2 cellular contexts compared by ENCODE assay signal in the genomic region with DNA sequence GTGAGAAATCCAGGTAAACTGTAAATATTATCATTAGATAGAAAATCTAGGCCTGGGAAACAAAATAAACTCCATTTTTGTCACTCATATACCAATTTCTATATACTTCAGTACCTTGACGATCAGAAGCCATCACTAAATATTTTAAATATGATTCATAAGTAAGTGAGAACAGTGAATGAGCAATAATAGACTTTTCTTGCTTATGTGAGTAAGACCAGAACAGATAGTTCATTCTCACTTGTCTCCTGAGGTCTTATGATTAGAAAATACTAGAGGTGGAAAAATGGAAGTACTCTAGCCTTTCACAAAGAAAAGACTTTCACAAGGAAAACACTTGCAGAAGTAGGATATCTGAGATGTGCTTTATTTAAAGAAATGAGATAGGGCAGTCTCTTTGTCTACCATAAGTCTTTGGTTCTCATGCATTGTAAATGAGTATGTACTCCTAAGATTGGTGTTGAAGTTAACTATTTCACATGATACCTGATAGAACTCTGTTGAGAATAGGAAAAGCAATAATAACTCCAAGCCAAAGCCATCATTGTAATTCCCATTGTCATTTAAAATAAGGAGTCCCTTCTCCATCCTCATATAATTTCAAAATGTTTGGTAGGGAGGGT.
TF ChIP-seq lines count a peak whose summit lies in the region.

No MANE protein-coding gene starts in this region.

TF ChIP-seq in A549, 52 proteins besides CTCF, POLR2A, EP300 and RAD21:
- no peak for TF ChIP-seq FOXS1 (CRISPR knock-in tag; IDR thresholded peaks at IDR 0.05)
- no peak for TF ChIP-seq MAZ (IDR thresholded peaks at IDR 0.05; ENCODE audit: borderline replicate concordance, low read depth, low read length)
- TF ChIP-seq, protein P1, sequence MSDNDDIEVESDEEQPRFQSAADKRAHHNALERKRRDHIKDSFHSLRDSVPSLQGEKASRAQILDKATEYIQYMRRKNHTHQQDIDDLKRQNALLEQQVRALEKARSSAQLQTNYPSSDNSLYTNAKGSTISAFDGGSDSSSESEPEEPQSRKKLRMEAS (IDR thresholded peaks at IDR 0.05), result no peak
- no peak for TF ChIP-seq PBX3 (IDR thresholded peaks at IDR 0.05)
- TF ChIP-seq FOSL2 (IDR thresholded peaks at IDR 0.05), result no peak
- no peak for TF ChIP-seq FOSL2 (CRISPR knock-in tag; IDR thresholded peaks at IDR 0.05)
- no peak for TF ChIP-seq HDAC2 (IDR thresholded peaks at IDR 0.05)
- no peak for TF ChIP-seq CHD4 (IDR thresholded peaks at IDR 0.05; ENCODE audit: borderline replicate concordance)
- no peak for TF ChIP-seq JUNB (IDR thresholded peaks at IDR 0.05)
- TF ChIP-seq BHLHE40 (IDR thresholded peaks at IDR 0.05; ENCODE audit: low read depth, low read length), result no peak
- TF ChIP-seq EHMT2 (IDR thresholded peaks at IDR 0.05; ENCODE audit: low read depth), result no peak
- TF ChIP-seq HEYL (CRISPR knock-in tag; IDR thresholded peaks at IDR 0.05), result no peak
- TF ChIP-seq ZSCAN20 (CRISPR knock-in tag; IDR thresholded peaks at IDR 0.05), result no peak
- no peak for TF ChIP-seq USF2 (IDR thresholded peaks at IDR 0.05)
- no peak for TF ChIP-seq NR3C1 (IDR thresholded peaks at IDR 0.05)
- no peak for TF ChIP-seq CEBPB (IDR thresholded peaks at IDR 0.05)
- TF ChIP-seq SMC3 (IDR thresholded peaks at IDR 0.05), result no peak
- TF ChIP-seq ZC3H11A (IDR thresholded peaks at IDR 0.05), result no peak

TF ChIP-seq in IMR-90, 13 proteins besides CTCF, POLR2A, EP300 and RAD21:
- TF ChIP-seq USF2 (IDR thresholded peaks at IDR 0.05; ENCODE audit: low read depth, low read length), result no peak
- no peak for TF ChIP-seq CHD1 (IDR thresholded peaks at IDR 0.05; ENCODE audit: low read depth, low read length)
- TF ChIP-seq MAZ (IDR thresholded peaks at IDR 0.05; ENCODE audit: borderline replicate concordance, low read depth, low read length), result no peak
- TF ChIP-seq BHLHE40 (IDR thresholded peaks at IDR 0.05; ENCODE audit: low read depth, low read length), result no peak
- TF ChIP-seq FOS (IDR thresholded peaks at IDR 0.05; ENCODE audit: low read depth, low read length), result no peak
- no peak for TF ChIP-seq RCOR1 (IDR thresholded peaks at IDR 0.05; ENCODE audit: insufficient replicate concordance, low read length)
- TF ChIP-seq SMC3 (IDR thresholded peaks at IDR 0.05; ENCODE audit: low read depth, low read length), result no peak
- no peak for TF ChIP-seq MXI1 (IDR thresholded peaks at IDR 0.05; ENCODE audit: borderline replicate concordance, low read depth, low read length)
- no peak for TF ChIP-seq CEBPB (IDR thresholded peaks at IDR 0.05; ENCODE audit: low read depth, low read length)
- no peak for TF ChIP-seq NFE2L2 (IDR thresholded peaks at IDR 0.05; ENCODE audit: low read depth, low read length)
- TF ChIP-seq RFX5 (IDR thresholded peaks at IDR 0.05; ENCODE audit: low read depth, low read length), result no peak
- TF ChIP-seq, protein P2, sequence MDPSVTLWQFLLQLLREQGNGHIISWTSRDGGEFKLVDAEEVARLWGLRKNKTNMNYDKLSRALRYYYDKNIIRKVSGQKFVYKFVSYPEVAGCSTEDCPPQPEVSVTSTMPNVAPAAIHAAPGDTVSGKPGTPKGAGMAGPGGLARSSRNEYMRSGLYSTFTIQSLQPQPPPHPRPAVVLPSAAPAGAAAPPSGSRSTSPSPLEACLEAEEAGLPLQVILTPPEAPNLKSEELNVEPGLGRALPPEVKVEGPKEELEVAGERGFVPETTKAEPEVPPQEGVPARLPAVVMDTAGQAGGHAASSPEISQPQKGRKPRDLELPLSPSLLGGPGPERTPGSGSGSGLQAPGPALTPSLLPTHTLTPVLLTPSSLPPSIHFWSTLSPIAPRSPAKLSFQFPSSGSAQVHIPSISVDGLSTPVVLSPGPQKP (IDR thresholded peaks at IDR 0.05; ENCODE audit: borderline replicate concordance, low read depth, low read length), result no peak
- TF ChIP-seq MAFK (IDR thresholded peaks at IDR 0.05; ENCODE audit: low read depth, low read length), result no peak
